In the genomic region with DNA sequence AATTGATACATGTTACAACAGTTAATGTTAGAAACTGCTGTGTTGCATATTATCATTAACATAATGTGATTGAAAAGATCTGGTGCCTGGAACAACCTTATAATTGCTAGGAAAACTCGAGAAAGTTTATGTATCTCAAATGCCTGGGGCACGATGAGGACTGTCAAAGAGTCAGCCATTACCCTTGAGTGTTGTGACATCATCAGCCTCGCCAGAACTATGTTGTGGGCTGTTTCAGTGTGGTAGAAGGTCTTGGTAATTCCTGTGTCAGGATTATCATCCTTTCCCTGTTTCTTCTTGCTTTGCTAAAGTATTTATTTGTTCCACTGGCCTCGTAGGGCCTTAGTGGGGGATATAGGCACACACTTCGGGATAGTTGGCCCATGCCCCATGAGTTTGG, we compare ENCODE assay signal across 19 cellular contexts.
"Had no signal": no experiment of that assay in that cellular context is flagged by ENCODE, and none has a peak within 500 bp of the region (broad histone marks: within the 10 kb centered on the region; RNA-seq: fewer than 3 reads in every experiment).

No MANE protein-coding gene starts in this region.

- H3K9me3 ChIP-seq: breast epithelium, heart right ventricle, thyroid gland had no signal

- H3K36me3 ChIP-seq: breast epithelium, thyroid gland had no signal

- H3K4me3 ChIP-seq: breast epithelium, coronary artery, heart right ventricle, lung, thyroid gland had no signal

- H3K27me3 Mint-ChIP-seq: activated CD4-positive, alpha-beta memory T cell treated with anti-CD3 and anti-CD28 coated beads, Interleukin-2, amount 10 ng/mL, durations not matched to agents 7 days and 5 days; activated CD4-positive, alpha-beta T cell treated with anti-CD3 and anti-CD28 coated beads, Interleukin-2, amount 10 ng/mL, durations not matched to agents 24 days and 14 days; naive thymus-derived CD4-positive, alpha-beta T cell; stimulated activated naive CD8-positive, alpha-beta T cell treated with anti-CD3 and anti-CD28 coated beads, Interleukin-15, Interleukin-2, amounts not matched to agents 100 ng/mL and 50 ng/mL, for 24 hours had no signal

- H3K4me3 Mint-ChIP-seq: activated CD4-positive, alpha-beta memory T cell treated with anti-CD3 and anti-CD28 coated beads, Interleukin-2, amount 10 ng/mL, durations not matched to agents 7 days and 5 days; activated CD4-positive, alpha-beta T cell treated with anti-CD3 and anti-CD28 coated beads, Interleukin-2, amount 10 ng/mL, durations not matched to agents 24 days and 14 days; naive thymus-derived CD4-positive, alpha-beta T cell; neural crest cell; stimulated activated naive CD8-positive, alpha-beta T cell treated with anti-CD3 and anti-CD28 coated beads, Interleukin-15, Interleukin-2, amounts not matched to agents 100 ng/mL and 50 ng/mL, for 24 hours had no signal

- H3K9me3 Mint-ChIP-seq: activated CD4-positive, alpha-beta memory T cell treated with anti-CD3 and anti-CD28 coated beads, Interleukin-2, amount 10 ng/mL, durations not matched to agents 7 days and 5 days; activated CD4-positive, alpha-beta T cell treated with anti-CD3 and anti-CD28 coated beads, Interleukin-2, amount 10 ng/mL, durations not matched to agents 24 days and 14 days; activated naive CD4-positive, alpha-beta T cell treated with anti-CD3 and anti-CD28 coated beads, Interleukin-2, amount 50 U/mL, for 72 hours; naive thymus-derived CD4-positive, alpha-beta T cell; neural crest cell; stimulated activated naive CD8-positive, alpha-beta T cell treated with anti-CD3 and anti-CD28 coated beads, Interleukin-15, Interleukin-2, amounts not matched to agents 100 ng/mL and 50 ng/mL, for 24 hours had no signal

- H3K27me3 ChIP-seq: breast epithelium, heart right ventricle, thyroid gland had no signal

- H3K4me1 ChIP-seq: breast epithelium had no signal

- ATAC-seq: activated CD4-positive, CD25-positive, alpha-beta regulatory T cell treated with anti-CD3 and anti-CD28 coated beads, Interleukin-2, amount 50 U/mL, for 24 hours; activated naive CD4-positive, alpha-beta T cell treated with anti-CD3 and anti-CD28 coated beads, Interleukin-2, amount 50 U/mL, for 72 hours; left lobe of liver; naive thymus-derived CD4-positive, alpha-beta T cell had no signal

- H3K27ac Mint-ChIP-seq: activated CD4-positive, alpha-beta memory T cell treated with anti-CD3 and anti-CD28 coated beads, Interleukin-2, amount 10 ng/mL, durations not matched to agents 7 days and 5 days; stimulated activated naive CD8-positive, alpha-beta T cell treated with anti-CD3 and anti-CD28 coated beads, Interleukin-15, Interleukin-2, amounts not matched to agents 100 ng/mL and 50 ng/mL, for 24 hours had no signal

- DNase-seq: activated CD4-positive, alpha-beta memory T cell treated with anti-CD3 and anti-CD28 coated beads, Interleukin-2, amount 10 ng/mL, durations not matched to agents 7 days and 5 days; activated CD4-positive, alpha-beta T cell treated with anti-CD3 and anti-CD28 coated beads, Interleukin-2, amount 10 ng/mL, durations not matched to agents 24 days and 14 days; activated T-cell treated with anti-CD3 and anti-CD28 coated beads for 4 hours; heart right ventricle; naive thymus-derived CD4-positive, alpha-beta T cell; occipital lobe; retina; stimulated activated CD4-positive, alpha-beta T cell treated with anti-CD3 and anti-CD28 coated beads, Interleukin-12 subunit alpha, Interleukin-12 subunit beta, amount 100 ng/mL, for 4 hours; stimulated activated CD4-positive, alpha-beta T cell treated with anti-CD3 and anti-CD28 coated beads, Interleukin-4, amount 100 ng/mL, for 4 hours; substantia nigra; thyroid gland had no signal
